Comparison of ENCODE assay signal across 25 cellular contexts in the genomic region with DNA sequence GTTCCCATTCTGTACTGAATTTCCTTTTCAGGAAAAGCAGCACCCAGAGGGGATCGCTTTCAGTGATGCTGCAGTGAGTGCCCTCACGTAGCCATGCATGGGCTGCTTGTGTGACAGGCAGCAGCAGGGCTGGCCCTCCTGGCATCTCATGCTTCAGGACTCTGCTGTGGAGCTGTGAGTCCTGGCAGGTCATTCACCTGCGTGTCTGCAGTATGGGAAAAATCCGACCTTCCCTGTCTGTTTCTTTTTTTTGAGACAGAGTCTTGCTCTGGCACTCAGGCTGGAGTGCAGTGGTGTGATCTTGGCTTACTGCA. TPM values are rescaled to one million over a fixed set of nuclear protein-coding genes. Genes with fewer than 3 reads are reported as not detected.
DNase-seq lines count a peak whose midpoint lies in the region; ATAC-seq and TF ChIP-seq lines count a peak whose summit lies in the region.
"Had no signal": no experiment of that assay in that cellular context is flagged by ENCODE, and none has a peak within 500 bp of the region (broad histone marks: within the 10 kb centered on the region; RNA-seq: fewer than 3 reads in every experiment).

No MANE protein-coding gene starts in this region.

- H3K9me3 ChIP-seq in right atrium auricular region: no peaks in the 10 kb centered on the region
- no peaks in the 10 kb centered on the region for H3K9me3 ChIP-seq in right cardiac atrium (ENCODE audit: control insufficient read depth, low read length)
- H3K9me3 ChIP-seq in osteoblast (ENCODE audit: low read depth, low read length): no peaks in the 10 kb centered on the region
- H3K9me3 ChIP-seq: BE2C, BLaER1 had no signal

- WGBS in right cardiac atrium: 69% methylated on average over 4 of the region's 4 CpGs

- no peaks in the 10 kb centered on the region for H3K79me2 ChIP-seq in osteoblast (ENCODE audit: insufficient read depth, low read length)

- H3K27me3 ChIP-seq in right atrium auricular region (no peaks in the 10 kb centered on the region), right cardiac atrium (ENCODE audit: control insufficient read depth, insufficient read depth) (no peaks in the 10 kb centered on the region), osteoblast (ENCODE audit: insufficient read depth, low read length) (no peaks in the 10 kb centered on the region)
- H3K27me3 ChIP-seq: BE2C, BLaER1 had no signal

- no peak overlapping the region for H3K4me2 ChIP-seq in osteoblast (ENCODE audit: insufficient read depth, low read length)

- intact Hi-C loops in right cardiac atrium (cut with DNase I): no loop called here

- no peak overlapping the region for H3K27ac Mint-ChIP-seq in activated T-cell treated with anti-CD3 and anti-CD28 coated beads, Interleukin-2, amount 50 U/mL, for 72 hours
- H3K27ac Mint-ChIP-seq: CD14-positive monocyte; CD4-positive, CD25-positive, alpha-beta regulatory T cell had no signal

- no peaks in the 10 kb centered on the region for H3K27me3 Mint-ChIP-seq in activated T-cell treated with anti-CD3 and anti-CD28 coated beads, Interleukin-2, amount 50 U/mL, for 72 hours (ENCODE audit: low read depth)
- H3K27me3 Mint-ChIP-seq: CD4-positive, alpha-beta memory T cell; CD8-positive, alpha-beta memory T cell had no signal

- H2AFZ ChIP-seq in osteoblast (ENCODE audit: low read length): no peak overlapping the region

- H3K4me3 Mint-ChIP-seq in activated T-cell treated with anti-CD3 and anti-CD28 coated beads, Interleukin-2, amount 50 U/mL, for 72 hours: no peak overlapping the region
- H3K4me3 Mint-ChIP-seq: CD14-positive monocyte; CD4-positive, alpha-beta memory T cell; CD4-positive, CD25-positive, alpha-beta regulatory T cell; CD8-positive, alpha-beta memory T cell had no signal

- H3K27ac ChIP-seq in right atrium auricular region: no peak overlapping the region
- no peak overlapping the region for H3K27ac ChIP-seq in right cardiac atrium (ENCODE audit: low read length)
- no peak overlapping the region for H3K27ac ChIP-seq in osteoblast (ENCODE audit: low read depth, low read length)
- H3K27ac ChIP-seq: BLaER1 had no signal

- peak; percentile 13 for DNase-seq in right atrium auricular region (ENCODE audit: low spot score)
- no peak for DNase-seq in right cardiac atrium
- DNase-seq in ecto neural progenitor cell (ENCODE audit: low spot score): peak; percentile 24
- peak; percentile 47 for DNase-seq in osteoblast (ENCODE audit: insufficient read length, low spot score, missing footprints)
- peak; percentile 13 for DNase-seq in ureter (ENCODE audit: low spot score)
- DNase-seq in activated T-cell treated with anti-CD3 and anti-CD28 coated beads, Interleukin-2, amount 50 U/mL, for 72 hours: no peak
- DNase-seq in kidney tubule cell (ENCODE audit: low spot score): no peak
- DNase-seq in cerebellar cortex (ENCODE audit: low spot score): no peak
- DNase-seq: 8988T; ACHN; BE2C; C1 segment of cervical spinal cord; CD4-positive, alpha-beta memory T cell; CD4-positive, CD25-positive, alpha-beta regulatory T cell; CD8-positive, alpha-beta memory T cell; COR-L47; DMS 273 treated with DMSO at 0.1 percent for 48 hours; DMS153; DMS53; DND-41; EL; GDM1 had no signal

- ATAC-seq in right cardiac atrium: no peak
- ATAC-seq in activated T-cell treated with anti-CD3 and anti-CD28 coated beads, Interleukin-2, amount 50 U/mL, for 72 hours (replicated peaks in 1 of 2): no peak
- ATAC-seq: GM12878 had no signal

- peaks cover 5% of the 10 kb centered on the region for H3K4me1 Mint-ChIP-seq in activated T-cell treated with anti-CD3 and anti-CD28 coated beads, Interleukin-2, amount 50 U/mL, for 72 hours (ENCODE audit: low read depth)
- H3K4me1 Mint-ChIP-seq: CD14-positive monocyte had no signal

- no peaks in the 10 kb centered on the region for H3K9me3 Mint-ChIP-seq in activated T-cell treated with anti-CD3 and anti-CD28 coated beads, Interleukin-2, amount 50 U/mL, for 72 hours
- H3K9me3 Mint-ChIP-seq: CD14-positive monocyte; CD4-positive, alpha-beta memory T cell; CD4-positive, CD25-positive, alpha-beta regulatory T cell; CD8-positive, alpha-beta memory T cell had no signal

- TF ChIP-seq CTCF in right atrium auricular region (IDR thresholded peaks at IDR 0.05) (no peak), osteoblast (IDR thresholded peaks at IDR 0.05; ENCODE audit: extremely low read depth, low read depth, low read length) (no peak)

- H3K36me3 ChIP-seq in right atrium auricular region: no peaks in the 10 kb centered on the region
- no peaks in the 10 kb centered on the region for H3K36me3 ChIP-seq in osteoblast (ENCODE audit: insufficient read depth, low read length)
- H3K36me3 ChIP-seq: BE2C, BLaER1 had no signal

- H3K4me1 ChIP-seq in right atrium auricular region (no peaks in the 10 kb centered on the region), right cardiac atrium (ENCODE audit: control insufficient read depth, insufficient read depth, low read length) (no peaks in the 10 kb centered on the region), osteoblast (ENCODE audit: insufficient read depth, low read length) (no peaks in the 10 kb centered on the region)
- H3K4me1 ChIP-seq: BE2C had no signal

- H3K4me3 ChIP-seq in right atrium auricular region: no peak overlapping the region
- no peak overlapping the region for H3K4me3 ChIP-seq in right cardiac atrium (ENCODE audit: low read length)
- H3K4me3 ChIP-seq in osteoblast (ENCODE audit: insufficient read depth, low read length): no peak overlapping the region
- H3K4me3 ChIP-seq: BLaER1, GM12878 had no signal

- H4K20me1 ChIP-seq in osteoblast (ENCODE audit: insufficient read depth, low read length): no peaks in the 10 kb centered on the region
- H4K20me1 ChIP-seq: BLaER1 had no signal

- no peaks in the 10 kb centered on the region for H3K36me3 Mint-ChIP-seq in activated T-cell treated with anti-CD3 and anti-CD28 coated beads, Interleukin-2, amount 50 U/mL, for 72 hours (ENCODE audit: insufficient read depth in 2 of 2)
- H3K36me3 Mint-ChIP-seq: CD14-positive monocyte; CD4-positive, alpha-beta memory T cell; CD4-positive, CD25-positive, alpha-beta regulatory T cell; CD8-positive, alpha-beta memory T cell had no signal

RNA-seq across cellular contexts. Expression of a gene that starts 13.4 kb away (rescaled TPM):
- 1 to 10 TPM in 1 of 2 donors, under 1 TPM in 1; 0.22 to 2.4 TPM for total RNA-seq in right atrium auricular region
- 1 to 10 TPM in 2 of 4 donors, under 1 TPM in 2; 0.85 to 1.6 (median 1.2) TPM for total RNA-seq in right cardiac atrium
- 0.61 TPM for polyA plus RNA-seq in right cardiac atrium
- 0.29 and 0.36 TPM in 2 replicates for total RNA-seq in osteoblast
- 11.1 TPM for total RNA-seq in ureter
- total RNA-seq in activated T-cell treated with anti-CD3 and anti-CD28 coated beads, Interleukin-2, amount 50 U/mL, for 72 hours: 1 to 10 TPM; 1.1 to 2.4 TPM
- polyA plus RNA-seq: CD14-positive monocyte had no signal

Comparison
In these comparisons a context has a peak if more than half of its experiments do, and no peak if none do; other contexts are left out.
1. DNase-seq: peak in right atrium auricular region (single experiment), ecto neural progenitor cell (single experiment), osteoblast (single experiment) and ureter (single experiment); none in right cardiac atrium (0 of 3), activated T-cell treated with anti-CD3 and anti-CD28 coated beads, Interleukin-2, amount 50 U/mL, for 72 hours (0 of 2), kidney tubule cell (single experiment) and cerebellar cortex (single experiment).